13 cellular contexts compared by ENCODE assay signal in genomic region chr2:159088906-159089305, GRCh38.
DNase-seq lines count a peak whose midpoint lies in the region; ATAC-seq and TF ChIP-seq lines count a peak whose summit lies in the region.
"Had no signal": no experiment of that assay in that cellular context is flagged by ENCODE, and none has a peak within 500 bp of the region (broad histone marks: within the 10 kb centered on the region; RNA-seq: fewer than 3 reads in every experiment).

No MANE protein-coding gene starts in this region.

- intact Hi-C loops in activated T-helper 2 cell treated with anti-CD3 and anti-CD28 coated beads, Interferon-gamma antibody, Interleukin-2, Interleukin-4, amounts not matched to agents 10 μg/mL and 5 μg/mL and 100 μg/mL, durations not matched to agents 14 hours and 24 hours and 36 hours (cut with micrococcal nuclease) = no loop called here
- intact Hi-C loops in head of caudate nucleus (cut with DNase I) = no loop called here

- no peaks in the 10 kb centered on the region for H3K9me3 Mint-ChIP-seq in progenitor cell of endocrine pancreas (ENCODE audit: low read depth)
- no peaks in the 10 kb centered on the region for H3K9me3 Mint-ChIP-seq in activated T-helper 2 cell treated with anti-CD3 and anti-CD28 coated beads, Interferon-gamma antibody, Interleukin-2, Interleukin-4, amounts not matched to agents 10 μg/mL and 5 μg/mL and 100 μg/mL, durations not matched to agents 14 hours and 24 hours and 36 hours
- H3K9me3 Mint-ChIP-seq: activated naive CD8-positive, alpha-beta T cell treated with anti-CD3 and anti-CD28 coated beads for 36 hours; CD8-positive, alpha-beta T cell; dendritic cell treated with granulocyte-macrophage colony-stimulating factor and Interleukin-4, amounts not matched to agents 40 ng/mL and 50 ng/mL, for 4 days had no signal

- DNase-seq in NB4 (ENCODE audit: low read depth) (peak; percentile 59), epithelial cell of proximal tubule (ENCODE audit: low read depth) (no peak), progenitor cell of endocrine pancreas (ENCODE audit: low spot score, unreplicated experiment) (no peak), head of caudate nucleus (no peak), C1 segment of cervical spinal cord (lab: John Stamatoyannopoulos, UW) (no peak)
- no peak for DNase-seq in activated T-helper 2 cell treated with anti-CD3 and anti-CD28 coated beads, Interferon-gamma antibody, Interleukin-2, Interleukin-4, amounts not matched to agents 10 μg/mL and 5 μg/mL and 100 μg/mL, durations not matched to agents 14 hours and 24 hours and 36 hours (ENCODE audit: low spot score)
- DNase-seq: activated naive CD8-positive, alpha-beta T cell treated with anti-CD3 and anti-CD28 coated beads for 36 hours; CD8-positive, alpha-beta T cell; midbrain; T-helper 9 cell had no signal

- peaks cover 38% of the 10 kb centered on the region for H3K4me1 Mint-ChIP-seq in progenitor cell of endocrine pancreas (ENCODE audit: low read depth)
- peaks cover 14% of the 10 kb centered on the region for H3K4me1 Mint-ChIP-seq in activated T-helper 2 cell treated with anti-CD3 and anti-CD28 coated beads, Interferon-gamma antibody, Interleukin-2, Interleukin-4, amounts not matched to agents 10 μg/mL and 5 μg/mL and 100 μg/mL, durations not matched to agents 14 hours and 24 hours and 36 hours (ENCODE audit: low read depth)

- H3K27me3 Mint-ChIP-seq in progenitor cell of endocrine pancreas = no peaks in the 10 kb centered on the region
- no peaks in the 10 kb centered on the region for H3K27me3 Mint-ChIP-seq in activated T-helper 2 cell treated with anti-CD3 and anti-CD28 coated beads, Interferon-gamma antibody, Interleukin-2, Interleukin-4, amounts not matched to agents 10 μg/mL and 5 μg/mL and 100 μg/mL, durations not matched to agents 14 hours and 24 hours and 36 hours (ENCODE audit: low read depth)
- H3K27me3 Mint-ChIP-seq: activated naive CD8-positive, alpha-beta T cell treated with anti-CD3 and anti-CD28 coated beads for 36 hours; dendritic cell treated with granulocyte-macrophage colony-stimulating factor and Interleukin-4, amounts not matched to agents 40 ng/mL and 50 ng/mL, for 4 days had no signal

- no peaks in the 10 kb centered on the region for H3K36me3 Mint-ChIP-seq in progenitor cell of endocrine pancreas (ENCODE audit: insufficient read depth)
- no peaks in the 10 kb centered on the region for H3K36me3 Mint-ChIP-seq in activated T-helper 2 cell treated with anti-CD3 and anti-CD28 coated beads, Interferon-gamma antibody, Interleukin-2, Interleukin-4, amounts not matched to agents 10 μg/mL and 5 μg/mL and 100 μg/mL, durations not matched to agents 14 hours and 24 hours and 36 hours (ENCODE audit: low read depth)
- H3K36me3 Mint-ChIP-seq: activated naive CD8-positive, alpha-beta T cell treated with anti-CD3 and anti-CD28 coated beads for 36 hours; CD8-positive, alpha-beta T cell had no signal

- no peak for ATAC-seq in HG03025 (IDR thresholded peaks at IDR 0.05; ENCODE audit: low FRiP score, unreplicated experiment)
- ATAC-seq: CD8-positive, alpha-beta T cell had no signal

- H3K27ac Mint-ChIP-seq in progenitor cell of endocrine pancreas = peak overlapping the region; percentile 18
- no peak overlapping the region for H3K27ac Mint-ChIP-seq in activated T-helper 2 cell treated with anti-CD3 and anti-CD28 coated beads, Interferon-gamma antibody, Interleukin-2, Interleukin-4, amounts not matched to agents 10 μg/mL and 5 μg/mL and 100 μg/mL, durations not matched to agents 14 hours and 24 hours and 36 hours
- H3K27ac Mint-ChIP-seq: activated naive CD8-positive, alpha-beta T cell treated with anti-CD3 and anti-CD28 coated beads for 36 hours; CD8-positive, alpha-beta T cell; dendritic cell treated with granulocyte-macrophage colony-stimulating factor and Interleukin-4, amounts not matched to agents 40 ng/mL and 50 ng/mL, for 4 days had no signal

- H3K4me3 ChIP-seq in NB4 (ENCODE audit: low read depth, low read length) (no peak overlapping the region), epithelial cell of proximal tubule (ENCODE audit: low read depth, low read length) (no peak overlapping the region)

- no peak for TF ChIP-seq CTCF in C4-2B (conservative IDR thresholded peaks at IDR 0.05)
- TF ChIP-seq CTCF in NB4 (IDR thresholded peaks at IDR 0.05; ENCODE audit: low read depth, low read length) = no peak
- TF ChIP-seq CTCF in epithelial cell of proximal tubule (conservative IDR thresholded peaks at IDR 0.05; ENCODE audit: low read depth, low read length) = peak; percentile 15
- peak; percentile 24 for TF ChIP-seq CTCF in progenitor cell of endocrine pancreas (IDR thresholded peaks at IDR 0.05; ENCODE audit: unreplicated experiment)

- no peak for TF ChIP-seq POLR2A in NB4 (IDR thresholded peaks at IDR 0.05; ENCODE audit: extremely low read depth, insufficient read length)

- no peak overlapping the region for H3K4me3 Mint-ChIP-seq in progenitor cell of endocrine pancreas (ENCODE audit: low read depth)
- no peak overlapping the region for H3K4me3 Mint-ChIP-seq in activated T-helper 2 cell treated with anti-CD3 and anti-CD28 coated beads, Interferon-gamma antibody, Interleukin-2, Interleukin-4, amounts not matched to agents 10 μg/mL and 5 μg/mL and 100 μg/mL, durations not matched to agents 14 hours and 24 hours and 36 hours (ENCODE audit: low read depth)
- H3K4me3 Mint-ChIP-seq: activated naive CD8-positive, alpha-beta T cell treated with anti-CD3 and anti-CD28 coated beads for 36 hours; CD8-positive, alpha-beta T cell; dendritic cell treated with granulocyte-macrophage colony-stimulating factor and Interleukin-4, amounts not matched to agents 40 ng/mL and 50 ng/mL, for 4 days had no signal

- H3K27ac ChIP-seq in C4-2B = peak overlapping the region; percentile 51; the same call in 1 of the 2 replicates

Comparison
In these comparisons a context has a peak if more than half of its experiments do, and no peak if none do; other contexts are left out.
1. CTCF ChIP-seq: peak in epithelial cell of proximal tubule (single experiment) and progenitor cell of endocrine pancreas (single experiment); none in C4-2B (single experiment) and NB4 (single experiment).